In the genomic region with DNA sequence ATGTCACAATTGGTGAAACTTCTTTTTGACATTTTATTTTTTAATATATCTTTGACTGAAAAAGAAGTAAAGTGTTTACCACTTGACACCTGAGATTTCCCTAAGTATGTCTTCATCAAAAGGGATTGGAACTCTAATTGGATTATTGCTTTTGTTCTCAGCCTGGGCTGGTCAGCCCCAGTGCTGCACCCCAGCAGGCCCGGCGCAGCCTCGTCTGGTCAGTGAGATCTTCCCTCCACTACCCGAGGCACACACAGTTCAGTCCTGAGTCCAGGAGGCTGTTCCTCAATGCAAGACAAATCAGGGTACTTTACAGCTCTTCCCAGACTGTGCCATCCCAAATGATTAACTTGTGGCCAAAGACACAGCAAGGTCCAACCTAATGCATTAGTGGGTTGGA, we compare ENCODE assay signal across 14 cellular contexts.
DNase-seq lines count a peak whose midpoint lies in the region; ATAC-seq and TF ChIP-seq lines count a peak whose summit lies in the region.
"Had no signal": no experiment of that assay in that cellular context is flagged by ENCODE, and none has a peak within 500 bp of the region (broad histone marks: within the 10 kb centered on the region; RNA-seq: fewer than 3 reads in every experiment).

No MANE protein-coding gene starts in this region.

- H2BK5ac ChIP-seq in neuronal stem cell (ENCODE audit: low read length): no peak overlapping the region

- TF ChIP-seq CTCF in WERI-Rb-1 (IDR thresholded peaks at IDR 0.05; ENCODE audit: low read depth, low read length): no peak
- no peak for TF ChIP-seq CTCF in omental fat pad (IDR thresholded peaks at IDR 0.05)

- 71 to 95% methylated on average over 3 to 4 of the region's 4 CpGs for WGBS in mesodermal cell (ENCODE audit: insufficient coverage in 2 of 2), 2 experiments
- WGBS in neuronal stem cell (ENCODE audit: extremely low coverage in 2 of 2, insufficient read length in 2 of 2, insufficient replicate concordance in 1 of 2), 2 donors: no CpG with 5 or more reads among the region's 4 CpGs

- no peak overlapping the region for H3K4me2 ChIP-seq in neuronal stem cell (ENCODE audit: insufficient read depth, low read length, poor library complexity, severe bottlenecking)
- H3K4me2 ChIP-seq: BLaER1 treated with 17β-estradiol and CSF1 and Interleukin-3, amounts not matched to agents 10 nM and 100 nM had no signal

- no peaks in the 10 kb centered on the region for H3K9me3 ChIP-seq in WERI-Rb-1 (ENCODE audit: severe bottlenecking)
- no peaks in the 10 kb centered on the region for H3K9me3 ChIP-seq in mesodermal cell (ENCODE audit: control insufficient read depth, low read length)
- no peaks in the 10 kb centered on the region for H3K9me3 ChIP-seq in neuronal stem cell (replicated peaks in 1 of 2; ENCODE audit: control insufficient read depth in 2 of 2, insufficient read depth in 1 of 2, low read depth in 1 of 2, low read length in 2 of 2)

- H3K23ac ChIP-seq in neuronal stem cell (ENCODE audit: low read depth, low read length, poor library complexity): no peak overlapping the region

- H3K27me3 ChIP-seq in WERI-Rb-1 (ENCODE audit: insufficient read depth, low read depth, severe bottlenecking) (no peaks in the 10 kb centered on the region), neuronal stem cell (ENCODE audit: control insufficient read depth in 3 of 3, insufficient read depth in 3 of 3, low read depth in 1 of 3, low read length in 3 of 3) (no peaks in the 10 kb centered on the region)
- H3K27me3 ChIP-seq: BLaER1 treated with 17β-estradiol and CSF1 and Interleukin-3, amounts not matched to agents 10 nM and 100 nM had no signal

- no peak overlapping the region for H2BK12ac ChIP-seq in neuronal stem cell (ENCODE audit: low read length)

- H3K14ac ChIP-seq in neuronal stem cell (ENCODE audit: low read length): no peak overlapping the region

- no peak overlapping the region for H3K4me3 ChIP-seq in WERI-Rb-1 (ENCODE audit: low read depth, low read length)
- no peak overlapping the region for H3K4me3 ChIP-seq in mesodermal cell (ENCODE audit: extremely low read depth, insufficient read depth, low read length, poor library complexity, severe bottlenecking)
- H3K4me3 ChIP-seq in neuronal stem cell (ENCODE audit: low read length in 2 of 2): no peak overlapping the region
- H3K4me3 ChIP-seq: BLaER1 treated with 17β-estradiol and CSF1 and Interleukin-3, amounts not matched to agents 10 nM and 100 nM; GM23248 had no signal

- no peak overlapping the region for H4K8ac ChIP-seq in neuronal stem cell (ENCODE audit: low read depth, low read length)

- H2AK5ac ChIP-seq in neuronal stem cell (ENCODE audit: low read depth, low read length): no peak overlapping the region

- H3K36me3 ChIP-seq in WERI-Rb-1 (no peaks in the 10 kb centered on the region), mesodermal cell (ENCODE audit: control insufficient read depth, insufficient read depth, low read length) (no peaks in the 10 kb centered on the region), neuronal stem cell (replicated peaks in 1 of 2; ENCODE audit: control insufficient read depth in 2 of 2, insufficient read depth in 2 of 2, low read length in 2 of 2) (no peaks in the 10 kb centered on the region)
- H3K36me3 ChIP-seq: BLaER1 treated with 17β-estradiol and CSF1 and Interleukin-3, amounts not matched to agents 10 nM and 100 nM had no signal

- H2BK15ac ChIP-seq in neuronal stem cell (ENCODE audit: low read length): no peak overlapping the region

- peak overlapping the region; percentile 65 for H3K27ac ChIP-seq in WERI-Rb-1
- H3K27ac ChIP-seq in mesodermal cell (ENCODE audit: low read depth, low read length, severe bottlenecking): peak overlapping the region; percentile 24
- no peak overlapping the region for H3K27ac ChIP-seq in neuronal stem cell (replicated peaks; ENCODE audit: low read length)
- H3K27ac ChIP-seq: BLaER1 treated with 17β-estradiol and CSF1 and Interleukin-3, amounts not matched to agents 10 nM and 100 nM; GM23248; HL-60 had no signal

- H3K4me1 ChIP-seq in mesodermal cell (ENCODE audit: control insufficient read depth, insufficient read depth, low read length, poor library complexity, severe bottlenecking) (peaks cover 4% of the 10 kb centered on the region), neuronal stem cell (ENCODE audit: control insufficient read depth in 2 of 2, insufficient read depth in 1 of 2, low read depth in 1 of 2, low read length in 2 of 2) (peaks cover 0 to 5% of the 10 kb centered on the region in 2 donors)
- H3K4me1 ChIP-seq: BLaER1 treated with 17β-estradiol and CSF1 and Interleukin-3, amounts not matched to agents 10 nM and 100 nM had no signal

- H3K9ac ChIP-seq in neuronal stem cell (ENCODE audit: low read depth, low read length, poor library complexity): no peak overlapping the region
- H3K9ac ChIP-seq: BLaER1 treated with 17β-estradiol and CSF1 and Interleukin-3, amounts not matched to agents 10 nM and 100 nM; GM23248 had no signal

- no peak for ATAC-seq in GM21360 (IDR thresholded peaks at IDR 0.05; ENCODE audit: unreplicated experiment)
- ATAC-seq in omental fat pad (ENCODE audit: low FRiP score): no peak
- ATAC-seq: CD8-positive, alpha-beta T cell had no signal

- peak; percentile 10 for DNase-seq in NCI-H69 (lab: John Stamatoyannopoulos, UW)
- DNase-seq in WERI-Rb-1: peak; percentile 66
- DNase-seq in neuronal stem cell (ENCODE audit: low spot score): no peak
- no peak for DNase-seq in inferior parietal cortex (ENCODE audit: extremely low spot score)
- DNase-seq in omental fat pad (ENCODE audit: low spot score): no peak
- no peak for DNase-seq in SK-N-DZ (ENCODE audit: low spot score)
- DNase-seq: CD8-positive, alpha-beta T cell; COR-L47; GM23248; HCEC 1CT had no signal

- H4K91ac ChIP-seq in neuronal stem cell (ENCODE audit: low read depth, low read length, poor library complexity): no peak overlapping the region

- H3K18ac ChIP-seq in neuronal stem cell (ENCODE audit: low read length): peak overlapping the region; percentile 50

- no peaks in the 10 kb centered on the region for H3K79me1 ChIP-seq in neuronal stem cell (ENCODE audit: low read depth, low read length)

- no peak overlapping the region for H2AFZ ChIP-seq in neuronal stem cell (ENCODE audit: low read length)
- H2AFZ ChIP-seq: GM23248 had no signal

- H3K4ac ChIP-seq in neuronal stem cell (ENCODE audit: low read length): no peak overlapping the region

- H2BK120ac ChIP-seq in neuronal stem cell (ENCODE audit: low read depth, low read length): no peak overlapping the region

Comparison
In these comparisons a context has a peak if more than half of its experiments do, and no peak if none do; other contexts are left out.
1. DNase-seq: peak in NCI-H69 (single experiment) and WERI-Rb-1 (single experiment); none in neuronal stem cell (single experiment), inferior parietal cortex (single experiment), omental fat pad (single experiment) and SK-N-DZ (single experiment).